18 cellular contexts compared by ENCODE assay signal in genomic region chr13:61294467-61295186, GRCh38.
"Had no signal": no experiment of that assay in that cellular context is flagged by ENCODE, and none has a peak within 500 bp of the region (broad histone marks: within the 10 kb centered on the region; RNA-seq: fewer than 3 reads in every experiment).

No MANE protein-coding gene starts in this region.

- H3K27me3 Mint-ChIP-seq: activated CD4-positive, alpha-beta memory T cell treated with anti-CD3 and anti-CD28 coated beads, Interleukin-2, amount 10 ng/mL, durations not matched to agents 7 days and 5 days; activated CD8-positive, alpha-beta memory T cell treated with anti-CD3 and anti-CD28 coated beads, Interleukin-2, amount 10 ng/mL, durations not matched to agents 7 days and 5 days; activated naive CD8-positive, alpha-beta T cell treated with anti-CD3 and anti-CD28 coated beads for 36 hours; activated T-helper 17 cell treated with anti-CD3 and anti-CD28 coated beads, Interleukin-2, amount 50 U/mL, for 72 hours; effector memory CD8-positive, alpha-beta T cell; progenitor cell of endocrine pancreas; stimulated activated naive B cell treated with anti-CD40 and anti-IgM and Interleukin-4, amounts not matched to agents 10 μg/mL and 1 μg/mL and 100 μg/mL, for 72 hours had no signal

- H3K27ac Mint-ChIP-seq: activated CD4-positive, alpha-beta memory T cell treated with anti-CD3 and anti-CD28 coated beads, Interleukin-2, amount 10 ng/mL, durations not matched to agents 7 days and 5 days; activated CD8-positive, alpha-beta memory T cell treated with anti-CD3 and anti-CD28 coated beads, Interleukin-2, amount 10 ng/mL, durations not matched to agents 7 days and 5 days; activated naive CD8-positive, alpha-beta T cell treated with anti-CD3 and anti-CD28 coated beads for 36 hours; activated T-helper 17 cell treated with anti-CD3 and anti-CD28 coated beads, Interleukin-2, amount 50 U/mL, for 72 hours; effector memory CD8-positive, alpha-beta T cell; progenitor cell of endocrine pancreas; stimulated activated naive B cell treated with anti-CD40 and anti-IgM and Interleukin-4, amounts not matched to agents 10 μg/mL and 1 μg/mL and 100 μg/mL, for 72 hours; T-helper 2 cell treated with Interferon-gamma antibody and Interleukin-4, amounts not matched to agents 5 μg/mL and 100 μg/mL, for 36 hours; WTC11 had no signal

- ATAC-seq: activated CD8-positive, alpha-beta memory T cell treated with anti-CD3 and anti-CD28 coated beads, Interleukin-2, amount 10 ng/mL, durations not matched to agents 7 days and 5 days; activated T-helper 17 cell treated with anti-CD3 and anti-CD28 coated beads, Interleukin-2, amount 50 U/mL, for 72 hours; effector memory CD8-positive, alpha-beta T cell; left ventricle myocardium superior; right lobe of liver; stimulated activated naive B cell treated with anti-CD40 and anti-IgM and Interleukin-4, amounts not matched to agents 10 μg/mL and 1 μg/mL and 100 μg/mL, for 72 hours; WTC11 had no signal

- DNase-seq: activated CD4-positive, alpha-beta memory T cell treated with anti-CD3 and anti-CD28 coated beads, Interleukin-2, amount 10 ng/mL, durations not matched to agents 7 days and 5 days; activated CD4-positive, alpha-beta T cell treated with anti-CD3 and anti-CD28 coated beads for 4 hours; activated CD8-positive, alpha-beta memory T cell treated with anti-CD3 and anti-CD28 coated beads, Interleukin-2, amount 10 ng/mL, durations not matched to agents 7 days and 5 days; activated naive CD4-positive, alpha-beta T cell; activated naive CD8-positive, alpha-beta T cell treated with anti-CD3 and anti-CD28 coated beads for 36 hours; activated T-cell treated with anti-CD3 and anti-CD28 coated beads, Interleukin-2, amount 50 U/mL, for 1 hour; amniotic stem cell; effector memory CD8-positive, alpha-beta T cell; islet precursor cell; left ventricle myocardium superior; right lobe of liver; stimulated activated naive B cell treated with anti-CD40 and anti-IgM and Interleukin-4, amounts not matched to agents 10 μg/mL and 1 μg/mL and 100 μg/mL, for 72 hours; upper lobe of left lung had no signal

- H3K36me3 Mint-ChIP-seq: activated CD8-positive, alpha-beta memory T cell treated with anti-CD3 and anti-CD28 coated beads, Interleukin-2, amount 10 ng/mL, durations not matched to agents 7 days and 5 days; activated naive CD8-positive, alpha-beta T cell treated with anti-CD3 and anti-CD28 coated beads for 36 hours; stimulated activated naive B cell treated with anti-CD40 and anti-IgM and Interleukin-4, amounts not matched to agents 10 μg/mL and 1 μg/mL and 100 μg/mL, for 72 hours; WTC11 had no signal

- H3K9me3 Mint-ChIP-seq: neural crest cell had no signal

- H3K4me3 Mint-ChIP-seq: activated CD4-positive, alpha-beta memory T cell treated with anti-CD3 and anti-CD28 coated beads, Interleukin-2, amount 10 ng/mL, durations not matched to agents 7 days and 5 days; activated CD8-positive, alpha-beta memory T cell treated with anti-CD3 and anti-CD28 coated beads, Interleukin-2, amount 10 ng/mL, durations not matched to agents 7 days and 5 days; activated naive CD8-positive, alpha-beta T cell treated with anti-CD3 and anti-CD28 coated beads for 36 hours; activated T-helper 17 cell treated with anti-CD3 and anti-CD28 coated beads, Interleukin-2, amount 50 U/mL, for 72 hours; effector memory CD8-positive, alpha-beta T cell; neural crest cell; stimulated activated naive B cell treated with anti-CD40 and anti-IgM and Interleukin-4, amounts not matched to agents 10 μg/mL and 1 μg/mL and 100 μg/mL, for 72 hours; T-helper 2 cell treated with Interferon-gamma antibody and Interleukin-4, amounts not matched to agents 5 μg/mL and 100 μg/mL, for 36 hours; WTC11 had no signal

- H3K4me1 Mint-ChIP-seq: activated CD4-positive, alpha-beta memory T cell treated with anti-CD3 and anti-CD28 coated beads, Interleukin-2, amount 10 ng/mL, durations not matched to agents 7 days and 5 days; activated CD8-positive, alpha-beta memory T cell treated with anti-CD3 and anti-CD28 coated beads, Interleukin-2, amount 10 ng/mL, durations not matched to agents 7 days and 5 days; activated naive CD8-positive, alpha-beta T cell treated with anti-CD3 and anti-CD28 coated beads for 36 hours; activated T-helper 17 cell treated with anti-CD3 and anti-CD28 coated beads, Interleukin-2, amount 50 U/mL, for 72 hours; neural crest cell; stimulated activated naive B cell treated with anti-CD40 and anti-IgM and Interleukin-4, amounts not matched to agents 10 μg/mL and 1 μg/mL and 100 μg/mL, for 72 hours; WTC11 had no signal
